15 cellular contexts compared by ENCODE assay signal in the genomic region with DNA sequence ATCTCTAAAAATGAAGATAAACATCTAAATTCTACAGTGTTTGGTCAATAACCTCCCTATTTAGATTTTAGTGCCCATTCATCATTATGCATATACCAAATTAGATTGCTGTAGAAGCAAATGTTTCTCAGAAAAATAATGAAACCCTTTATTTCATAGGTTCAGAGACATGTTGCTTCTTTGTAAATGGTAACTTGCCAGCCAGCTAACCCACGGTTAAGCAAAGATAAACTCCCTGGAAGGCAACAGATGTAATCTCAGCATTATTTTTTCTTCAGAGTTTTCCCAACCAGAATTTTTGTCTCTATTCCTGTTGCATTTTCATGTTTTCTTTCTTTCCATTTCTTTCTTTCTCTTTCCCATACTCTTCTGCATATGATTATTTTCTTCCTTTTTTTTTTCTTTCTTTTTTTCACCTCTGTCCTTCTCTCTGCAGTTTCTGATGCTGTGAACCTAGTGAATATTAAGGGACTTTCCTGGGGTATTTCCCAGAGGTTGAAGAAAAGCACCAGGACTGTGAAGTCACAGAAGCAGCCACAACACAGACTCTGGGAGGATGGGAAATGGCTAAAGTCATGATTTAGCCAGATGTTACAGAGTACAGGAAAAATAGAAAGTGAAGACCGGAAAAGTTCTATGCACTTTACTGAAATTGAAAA. TPM values are rescaled to one million over a fixed set of nuclear protein-coding genes. Genes with fewer than 3 reads are reported as not detected.
DNase-seq lines count a peak whose midpoint lies in the region; ATAC-seq and TF ChIP-seq lines count a peak whose summit lies in the region.
"Had no signal": no experiment of that assay in that cellular context is flagged by ENCODE, and none has a peak within 500 bp of the region (broad histone marks: within the 10 kb centered on the region; RNA-seq: fewer than 3 reads in every experiment).

No MANE protein-coding gene starts in this region.

- H4K8ac ChIP-seq in mesenchymal stem cell (ENCODE audit: low read length), result no peak overlapping the region

- H3K9ac ChIP-seq in mesenchymal stem cell (ENCODE audit: low read length), result no peak overlapping the region

- no peaks in the 10 kb centered on the region for H3K9me3 ChIP-seq in mesenchymal stem cell (ENCODE audit: control insufficient read depth, low read length)
- H3K9me3 ChIP-seq: heart left ventricle, mucosa of descending colon, SJSA1 had no signal

- no peak overlapping the region for H3K14ac ChIP-seq in mesenchymal stem cell (ENCODE audit: low read length in 2 of 2)

- no peak overlapping the region for H3K4ac ChIP-seq in mesenchymal stem cell (ENCODE audit: low read depth in 1 of 2, low read length in 2 of 2)

- no peak for TF ChIP-seq CTCF in HFFc6 (IDR thresholded peaks at IDR 0.05)

- no peak overlapping the region for H3K23ac ChIP-seq in mesenchymal stem cell (ENCODE audit: low read length in 2 of 2)

- no peak overlapping the region for H3K4me2 ChIP-seq in mesenchymal stem cell (ENCODE audit: low read length, poor library complexity, severe bottlenecking)

- H2AK5ac ChIP-seq in mesenchymal stem cell (ENCODE audit: low read length, severe bottlenecking), result no peak overlapping the region

- H2BK5ac ChIP-seq in mesenchymal stem cell (ENCODE audit: low read depth, low read length, poor library complexity, severe bottlenecking), result no peak overlapping the region

- no peaks in the 10 kb centered on the region for H3K36me3 Mint-ChIP-seq in HFFc6 (ENCODE audit: low read depth)

- no peaks in the 10 kb centered on the region; the same call in 1 of the 2 replicates for H3K27me3 Mint-ChIP-seq in HFFc6 (ENCODE audit: insufficient read depth)
- H3K27me3 Mint-ChIP-seq: activated CD4-positive, alpha-beta T cell treated with anti-CD3 and anti-CD28 coated beads for 36 hours had no signal

- H4K91ac ChIP-seq in mesenchymal stem cell (ENCODE audit: low read length), result no peak overlapping the region

- H3K79me1 ChIP-seq in mesenchymal stem cell (replicated peaks; ENCODE audit: low read length, poor library complexity, severe bottlenecking), result no peaks in the 10 kb centered on the region

- no peak overlapping the region for H3K4me3 ChIP-seq in mesenchymal stem cell (ENCODE audit: insufficient read depth in 1 of 2, low read depth in 1 of 2, low read length in 2 of 2)
- H3K4me3 ChIP-seq: heart left ventricle, mucosa of descending colon, SJSA1 had no signal

- DNase-seq in mesenchymal stem cell, result peak; percentile 11
- no peak for DNase-seq in HFFc6
- DNase-seq in DMS79 (lab: John Stamatoyannopoulos, UW), result no peak
- DNase-seq in CD1c-positive myeloid dendritic cell (ENCODE audit: extremely low spot score), result no peak
- no peak for DNase-seq in islet precursor cell
- DNase-seq: activated CD4-positive, alpha-beta T cell treated with anti-CD3 and anti-CD28 coated beads for 36 hours; activated gamma-delta T cell treated with Interleukin-2 at 50 U/mL for 16 hours; heart left ventricle; mucosa of descending colon; NCI-H2171 treated with DMSO at 0.1 percent for 48 hours; stimulated activated CD8-positive, alpha-beta memory T cell treated with anti-CD3 and anti-CD28 coated beads, Interleukin-4, amount 100 ng/mL, for 48 hours had no signal

- no peak overlapping the region for H2BK15ac ChIP-seq in mesenchymal stem cell (ENCODE audit: low read depth, poor library complexity, severe bottlenecking)

- no peak overlapping the region for H3K27ac ChIP-seq in mesenchymal stem cell (ENCODE audit: low read length, poor library complexity, severe bottlenecking)
- H3K27ac ChIP-seq: heart left ventricle, SJSA1 had no signal

- H2BK120ac ChIP-seq in mesenchymal stem cell (ENCODE audit: low read depth, low read length), result no peak overlapping the region

- H2AFZ ChIP-seq in mesenchymal stem cell (ENCODE audit: low read depth, low read length), result no peak overlapping the region

- WGBS in mesenchymal stem cell, result 68% methylated on average over 1 of the region's 2 CpGs

- H3K27me3 ChIP-seq in mesenchymal stem cell (ENCODE audit: control insufficient read depth in 1 of 2, insufficient read depth in 1 of 2, low read length in 2 of 2), result no peaks in the 10 kb centered on the region
- H3K27me3 ChIP-seq: heart left ventricle, SJSA1 had no signal

- H3K27ac Mint-ChIP-seq in HFFc6, result no peak overlapping the region
- H3K27ac Mint-ChIP-seq: activated CD4-positive, alpha-beta T cell treated with anti-CD3 and anti-CD28 coated beads for 36 hours had no signal

- no peak overlapping the region for H3K4me3 Mint-ChIP-seq in HFFc6
- H3K4me3 Mint-ChIP-seq: activated CD4-positive, alpha-beta T cell treated with anti-CD3 and anti-CD28 coated beads for 36 hours had no signal

- no peak overlapping the region for H2BK12ac ChIP-seq in mesenchymal stem cell (ENCODE audit: low read length in 2 of 2)

- H3K4me1 ChIP-seq in mesenchymal stem cell (ENCODE audit: control insufficient read depth, insufficient read depth, low read depth, low read length), result peaks cover 2% of the 10 kb centered on the region
- H3K4me1 ChIP-seq: SJSA1 had no signal

- ATAC-seq in GM18867 (IDR thresholded peaks at IDR 0.05; ENCODE audit: unreplicated experiment) (peak; percentile 60), GM21529 (IDR thresholded peaks at IDR 0.05; ENCODE audit: unreplicated experiment) (peak; percentile 77), HG03139 (IDR thresholded peaks at IDR 0.05; ENCODE audit: unreplicated experiment) (peak; percentile 42)
- ATAC-seq: activated CD4-positive, alpha-beta T cell treated with anti-CD3 and anti-CD28 coated beads for 36 hours; heart left ventricle; mucosa of descending colon had no signal

- no peak overlapping the region for H3K18ac ChIP-seq in mesenchymal stem cell (ENCODE audit: low read depth in 1 of 2, low read length in 2 of 2)

- H3K4me1 Mint-ChIP-seq in HFFc6 (ENCODE audit: low read depth), result no peaks in the 10 kb centered on the region

- no peaks in the 10 kb centered on the region for H3K36me3 ChIP-seq in mesenchymal stem cell (ENCODE audit: control insufficient read depth in 1 of 2, insufficient read depth in 2 of 2, low read depth in 1 of 2, low read length in 2 of 2)
- H3K36me3 ChIP-seq: heart left ventricle, SJSA1 had no signal

- peaks cover 35% of the 10 kb centered on the region for H3K9me3 Mint-ChIP-seq in HFFc6

RNA-seq across cellular contexts. Expression of gene DSG1, which starts 50.0 kb away (rescaled TPM):
- not detected for polyA plus RNA-seq in mesenchymal stem cell (2013, experiment 1 of 2)
- not detected for polyA plus RNA-seq in mesenchymal stem cell (2013, experiment 2 of 2)
- not detected for total RNA-seq in HFFc6 (2021; fragmentation: NEBNext Ultra II Directional; extraction: Animal tissue kit (Norgen Biotek cat#: 25700))
- total RNA-seq: activated CD4-positive, alpha-beta T cell treated with anti-CD3 and anti-CD28 coated beads for 36 hours; mucosa of descending colon; SJSA1 had no signal
